In genomic region chrX:153494061-153494460, GRCh38 we compare ENCODE assay signal across 15 cellular contexts. TPM values are rescaled to one million over a fixed set of nuclear protein-coding genes. Genes with fewer than 3 reads are reported as not detected.
DNase-seq lines count a peak whose midpoint lies in the region; FAIRE-seq and TF ChIP-seq lines count a peak whose summit lies in the region.
"Had no signal": no experiment of that assay in that cellular context is flagged by ENCODE, and none has a peak within 500 bp of the region (broad histone marks: within the 10 kb centered on the region; RNA-seq: fewer than 3 reads in every experiment).

No MANE protein-coding gene starts in this region.

- no peak overlapping the region for H3K27ac Mint-ChIP-seq in astrocyte (ENCODE audit: unreplicated experiment)
- no peak overlapping the region for H3K27ac Mint-ChIP-seq in activated T-helper 2 cell treated with anti-CD3 and anti-CD28 coated beads, Interferon-gamma antibody, Interleukin-2, Interleukin-4, amounts not matched to agents 10 μg/mL and 5 μg/mL and 100 μg/mL, durations not matched to agents 14 hours and 24 hours and 36 hours

- H4K20me1 ChIP-seq in astrocyte (ENCODE audit: insufficient read depth, low read length) (peaks cover 14% of the 10 kb centered on the region), hepatocyte (ENCODE audit: insufficient read depth, poor library complexity, severe bottlenecking) (no peaks in the 10 kb centered on the region), smooth muscle cell (ENCODE audit: low read depth) (peaks cover 27% of the 10 kb centered on the region)

- FAIRE-seq in astrocyte (lab: Jason Lieb, UNC): no peak
- FAIRE-seq: islet of Langerhans had no signal

- no peaks in the 10 kb centered on the region for H3K27me3 ChIP-seq in astrocyte (ENCODE audit: insufficient read depth, low read length)
- no peaks in the 10 kb centered on the region for H3K27me3 ChIP-seq in hepatocyte
- no peaks in the 10 kb centered on the region for H3K27me3 ChIP-seq in smooth muscle cell (ENCODE audit: low read depth)

- H3K9ac ChIP-seq in astrocyte (ENCODE audit: low read length): peak overlapping the region; percentile 50
- H3K9ac ChIP-seq in smooth muscle cell (ENCODE audit: low read depth): no peak overlapping the region

- no peaks in the 10 kb centered on the region for H3K9me3 Mint-ChIP-seq in astrocyte (ENCODE audit: unreplicated experiment)
- H3K9me3 Mint-ChIP-seq in activated T-helper 2 cell treated with anti-CD3 and anti-CD28 coated beads, Interferon-gamma antibody, Interleukin-2, Interleukin-4, amounts not matched to agents 10 μg/mL and 5 μg/mL and 100 μg/mL, durations not matched to agents 14 hours and 24 hours and 36 hours: no peaks in the 10 kb centered on the region

- peak overlapping the region; percentile 55 for H3K4me3 ChIP-seq in AG10803 (ENCODE audit: low read length)
- H3K4me3 ChIP-seq in astrocyte (ENCODE audit: insufficient read depth, low read depth, low read length): no peak overlapping the region
- no peak overlapping the region for H3K4me3 ChIP-seq in hepatocyte
- H3K4me3 ChIP-seq in smooth muscle cell: no peak overlapping the region

- H3K4me2 ChIP-seq in astrocyte (ENCODE audit: low read length) (peak overlapping the region; percentile 76), hepatocyte (peak overlapping the region; percentile 76), smooth muscle cell (peak overlapping the region; percentile 87)

- H3K79me2 ChIP-seq in astrocyte (ENCODE audit: insufficient read depth, low read length): peaks cover 36% of the 10 kb centered on the region
- H3K79me2 ChIP-seq in hepatocyte: no peaks in the 10 kb centered on the region
- peaks cover 32% of the 10 kb centered on the region for H3K79me2 ChIP-seq in smooth muscle cell (ENCODE audit: low read depth)

- no peaks in the 10 kb centered on the region for H3F3A ChIP-seq in smooth muscle cell (ENCODE audit: low read depth)

- no peaks in the 10 kb centered on the region for H3K9me3 ChIP-seq in astrocyte (ENCODE audit: insufficient read depth, low read depth, low read length)
- H3K9me3 ChIP-seq in hepatocyte (ENCODE audit: low read depth): no peaks in the 10 kb centered on the region
- no peaks in the 10 kb centered on the region for H3K9me3 ChIP-seq in smooth muscle cell (replicated peaks; ENCODE audit: low read depth)
- H3K9me3 ChIP-seq: gastrocnemius medialis had no signal

- intact Hi-C loops in activated T-helper 2 cell treated with anti-CD3 and anti-CD28 coated beads, Interferon-gamma antibody, Interleukin-2, Interleukin-4, amounts not matched to agents 10 μg/mL and 5 μg/mL and 100 μg/mL, durations not matched to agents 14 hours and 24 hours and 36 hours (cut with micrococcal nuclease): no loop called here

- H2AFZ ChIP-seq in astrocyte (ENCODE audit: low read depth, low read length): no peak overlapping the region
- H2AFZ ChIP-seq in hepatocyte: no peak overlapping the region
- no peak overlapping the region for H2AFZ ChIP-seq in smooth muscle cell (ENCODE audit: low read depth)

- H3K9me2 ChIP-seq in hepatocyte (replicated peaks; ENCODE audit: insufficient read depth): no peaks in the 10 kb centered on the region

- H3K36me3 Mint-ChIP-seq in astrocyte (ENCODE audit: low read depth, unreplicated experiment): no peaks in the 10 kb centered on the region
- no peaks in the 10 kb centered on the region for H3K36me3 Mint-ChIP-seq in activated T-helper 2 cell treated with anti-CD3 and anti-CD28 coated beads, Interferon-gamma antibody, Interleukin-2, Interleukin-4, amounts not matched to agents 10 μg/mL and 5 μg/mL and 100 μg/mL, durations not matched to agents 14 hours and 24 hours and 36 hours (ENCODE audit: low read depth)

- no peak overlapping the region for H3K4me3 Mint-ChIP-seq in astrocyte (ENCODE audit: unreplicated experiment)
- H3K4me3 Mint-ChIP-seq in activated T-helper 2 cell treated with anti-CD3 and anti-CD28 coated beads, Interferon-gamma antibody, Interleukin-2, Interleukin-4, amounts not matched to agents 10 μg/mL and 5 μg/mL and 100 μg/mL, durations not matched to agents 14 hours and 24 hours and 36 hours (ENCODE audit: low read depth): no peak overlapping the region

- peaks cover 19% of the 10 kb centered on the region for H3K4me1 ChIP-seq in astrocyte (ENCODE audit: insufficient read depth, low read length)
- peaks cover 14% of the 10 kb centered on the region for H3K4me1 ChIP-seq in hepatocyte (ENCODE audit: insufficient read depth)
- peaks cover 5% of the 10 kb centered on the region for H3K4me1 ChIP-seq in smooth muscle cell (ENCODE audit: low read depth)
- H3K4me1 ChIP-seq: gastrocnemius medialis had no signal

- H3K36me3 ChIP-seq in astrocyte (ENCODE audit: insufficient read depth, low read length) (no peaks in the 10 kb centered on the region), hepatocyte (replicated peaks; ENCODE audit: insufficient read depth, low read depth) (no peaks in the 10 kb centered on the region), smooth muscle cell (ENCODE audit: low read depth) (no peaks in the 10 kb centered on the region)
- H3K36me3 ChIP-seq: gastrocnemius medialis had no signal

- DNase-seq in AG10803 (ENCODE audit: low read depth) (no peak), astrocyte (ENCODE audit: low read depth) (no peak), hepatocyte (ENCODE audit: low spot score) (no peak), smooth muscle cell (lab: John Stamatoyannopoulos, UW; ENCODE audit: unreplicated experiment) (no peak), NOMO-1 (lab: John Stamatoyannopoulos, UW; ENCODE audit: unreplicated experiment in 2 of 2) (no peak), C1 segment of cervical spinal cord (lab: John Stamatoyannopoulos, UW) (no peak), amniotic stem cell (lab: John Stamatoyannopoulos, UW) (no peak)
- no peak for DNase-seq in activated T-helper 2 cell treated with anti-CD3 and anti-CD28 coated beads, Interferon-gamma antibody, Interleukin-2, Interleukin-4, amounts not matched to agents 10 μg/mL and 5 μg/mL and 100 μg/mL, durations not matched to agents 14 hours and 24 hours and 36 hours (ENCODE audit: low spot score)
- DNase-seq: activated CD8-positive, alpha-beta memory T cell treated with anti-CD3 and anti-CD28 coated beads for 24 hours; activated effector memory CD4-positive, alpha-beta T cell treated with Interleukin-2 at 50 U/mL for 16 hours; AML-193; gastrocnemius medialis; NCI-H446; OCI-M1 had no signal

- H3K4me1 Mint-ChIP-seq in astrocyte (ENCODE audit: low read depth, unreplicated experiment): peaks cover 5% of the 10 kb centered on the region
- no peaks in the 10 kb centered on the region for H3K4me1 Mint-ChIP-seq in activated T-helper 2 cell treated with anti-CD3 and anti-CD28 coated beads, Interferon-gamma antibody, Interleukin-2, Interleukin-4, amounts not matched to agents 10 μg/mL and 5 μg/mL and 100 μg/mL, durations not matched to agents 14 hours and 24 hours and 36 hours (ENCODE audit: low read depth)

- H3K27me3 Mint-ChIP-seq in astrocyte (ENCODE audit: low read depth, unreplicated experiment): no peaks in the 10 kb centered on the region
- H3K27me3 Mint-ChIP-seq in activated T-helper 2 cell treated with anti-CD3 and anti-CD28 coated beads, Interferon-gamma antibody, Interleukin-2, Interleukin-4, amounts not matched to agents 10 μg/mL and 5 μg/mL and 100 μg/mL, durations not matched to agents 14 hours and 24 hours and 36 hours (ENCODE audit: low read depth): peaks cover 1% of the 10 kb centered on the region

- H3K27ac ChIP-seq in astrocyte (ENCODE audit: low read depth, low read length): peak overlapping the region; percentile 19
- peak overlapping the region; percentile 70 for H3K27ac ChIP-seq in hepatocyte
- H3K27ac ChIP-seq in smooth muscle cell (ENCODE audit: low read depth): peak overlapping the region; percentile 63

- no peak for TF ChIP-seq CTCF in AG10803 (conservative IDR thresholded peaks at IDR 0.05; ENCODE audit: low read length)
- no peak for TF ChIP-seq CTCF in astrocyte (IDR thresholded peaks at IDR 0.05; ENCODE audit: insufficient read depth, low read depth, low read length)
- no peak for TF ChIP-seq CTCF in hepatocyte (IDR thresholded peaks at IDR 0.05; ENCODE audit: poor library complexity)
- no peak for TF ChIP-seq CTCF in smooth muscle cell (IDR thresholded peaks at IDR 0.05; ENCODE audit: borderline replicate concordance, insufficient read depth, poor library complexity, severe bottlenecking)

- 74% methylated on average over 10 of the region's 12 CpGs for WGBS in hepatocyte (ENCODE audit: low lambda C conversion rate, missing lambda C conversion rate)
- 65% methylated on average over 12 of the region's 12 CpGs for WGBS in smooth muscle cell (ENCODE audit: low lambda C conversion rate)

RNA-seq across cellular contexts. Expression of gene BGN, which starts 0.7 kb away (rescaled TPM):
- total RNA-seq in astrocyte: 50.0 and 87.7 TPM in 2 replicates
- 12.5 and 14.5 TPM in 2 replicates for total RNA-seq in hepatocyte
- polyA plus RNA-seq in hepatocyte: 27.5 and 35.8 TPM in 2 replicates
- 262 and 298 TPM in 2 replicates for total RNA-seq in smooth muscle cell
- polyA plus RNA-seq in smooth muscle cell: 387 and 621 TPM in 2 replicates
- total RNA-seq in activated T-helper 2 cell treated with anti-CD3 and anti-CD28 coated beads, Interferon-gamma antibody, Interleukin-2, Interleukin-4, amounts not matched to agents 10 μg/mL and 5 μg/mL and 100 μg/mL, durations not matched to agents 14 hours and 24 hours and 36 hours: not detected in 2 replicates

RNA-seq across cellular contexts. Expression of gene ATP2B3, which starts 23.4 kb away (rescaled TPM):
- total RNA-seq in astrocyte: 0.46 and 0.52 TPM in 2 replicates
- total RNA-seq in hepatocyte: 0.12 TPM in 1 of 2 replicates, not detected in the other
- polyA plus RNA-seq in hepatocyte: 0.07 and 0.12 TPM in 2 replicates
- 0.22 TPM in 2 replicates for total RNA-seq in smooth muscle cell
- polyA plus RNA-seq in smooth muscle cell: 0.05 and 0.31 TPM in 2 replicates
- not detected in 2 replicates for total RNA-seq in activated T-helper 2 cell treated with anti-CD3 and anti-CD28 coated beads, Interferon-gamma antibody, Interleukin-2, Interleukin-4, amounts not matched to agents 10 μg/mL and 5 μg/mL and 100 μg/mL, durations not matched to agents 14 hours and 24 hours and 36 hours
- total RNA-seq: gastrocnemius medialis had no signal

RNA-seq across cellular contexts. Expression of gene HAUS7, which starts 23.7 kb away (rescaled TPM):
- total RNA-seq in astrocyte (12.1 and 14.7 TPM in 2 replicates), hepatocyte (6.8 and 17.5 TPM in 2 replicates), smooth muscle cell (8.9 and 18.5 TPM in 2 replicates)
- polyA plus RNA-seq in hepatocyte (19.7 and 23.1 TPM in 2 replicates), smooth muscle cell (26.1 and 27.4 TPM in 2 replicates)
- 58.2 and 62.0 TPM in 2 replicates for total RNA-seq in activated T-helper 2 cell treated with anti-CD3 and anti-CD28 coated beads, Interferon-gamma antibody, Interleukin-2, Interleukin-4, amounts not matched to agents 10 μg/mL and 5 μg/mL and 100 μg/mL, durations not matched to agents 14 hours and 24 hours and 36 hours

RNA-seq across cellular contexts. Expression of gene TREX2, which starts 48.2 kb away (rescaled TPM):
- 0.36 TPM in 1 of 2 replicates, not detected in the other for total RNA-seq in astrocyte
- total RNA-seq in hepatocyte: 0.60 and 0.76 TPM in 2 replicates
- 0.81 and 1.3 TPM in 2 replicates for polyA plus RNA-seq in hepatocyte
- 1.3 and 4.0 TPM in 2 replicates for total RNA-seq in smooth muscle cell
- polyA plus RNA-seq in smooth muscle cell: 0.41 and 2.5 TPM in 2 replicates
- total RNA-seq in activated T-helper 2 cell treated with anti-CD3 and anti-CD28 coated beads, Interferon-gamma antibody, Interleukin-2, Interleukin-4, amounts not matched to agents 10 μg/mL and 5 μg/mL and 100 μg/mL, durations not matched to agents 14 hours and 24 hours and 36 hours: 0.94 and 1.1 TPM in 2 replicates

Comparison
In these comparisons a context has a peak if more than half of its experiments do, and no peak if none do; other contexts are left out.
1. H3K27ac ChIP-seq: peak in every context shown above with its lines; median percentile 70 in hepatocyte; 63 in smooth muscle cell; 19 in astrocyte.
2. RNA of gene BGN, which starts 0.7 kb away (total RNA-seq): 262 to 298 TPM in smooth muscle cell, 50.0 to 87.7 TPM in astrocyte and 12.5 to 14.5 TPM in hepatocyte; not detected in activated T-helper 2 cell treated with anti-CD3 and anti-CD28 coated beads, Interferon-gamma antibody, Interleukin-2, Interleukin-4, amounts not matched to agents 10 μg/mL and 5 μg/mL and 100 μg/mL, durations not matched to agents 14 hours and 24 hours and 36 hours; every median in the first group is over 10 times any median in the second.
3. Peak in every context shown above with its lines, with median percentiles within 50 percentile points of each other: H3K4me2 ChIP-seq.